Comparison of ENCODE assay signal across 10 cellular contexts in the genomic region with DNA sequence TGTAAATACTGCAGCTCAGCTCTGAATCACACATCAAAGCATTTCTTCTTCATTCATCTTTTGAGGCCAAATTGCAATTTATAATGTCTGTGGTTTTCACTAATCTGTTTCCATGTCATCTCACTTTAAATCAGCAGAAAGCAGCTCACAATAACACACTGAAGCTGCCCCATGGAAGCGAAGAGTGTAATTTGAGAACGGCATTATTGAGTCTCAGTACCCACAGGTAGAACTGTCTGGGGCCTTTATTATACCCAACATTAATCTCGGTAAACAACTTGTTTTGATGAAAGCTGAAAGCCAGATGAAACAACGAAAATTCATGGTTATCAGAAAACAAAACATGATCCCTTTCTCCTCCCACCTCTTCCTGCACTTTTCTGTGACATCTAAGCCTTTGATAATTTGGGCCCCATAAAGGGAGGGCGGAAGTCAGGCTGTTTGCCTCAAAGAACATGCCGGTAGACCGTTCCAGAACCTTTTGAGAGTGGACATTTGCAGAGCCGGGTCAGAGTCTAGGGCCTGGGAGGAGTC.
DNase-seq lines count a peak whose midpoint lies in the region; ATAC-seq and TF ChIP-seq lines count a peak whose summit lies in the region.
"Had no signal": no experiment of that assay in that cellular context is flagged by ENCODE, and none has a peak within 500 bp of the region (broad histone marks: within the 10 kb centered on the region; RNA-seq: fewer than 3 reads in every experiment).

No MANE protein-coding gene starts in this region.

- no peaks in the 10 kb centered on the region for H3K9me3 Mint-ChIP-seq in activated naive CD4-positive, alpha-beta T cell treated with anti-CD3 and anti-CD28 coated beads, Interleukin-2, amount 50 U/mL, for 24 hours
- no peaks in the 10 kb centered on the region for H3K9me3 Mint-ChIP-seq in nephron

- peaks cover 37% of the 10 kb centered on the region for H3K4me1 Mint-ChIP-seq in activated naive CD4-positive, alpha-beta T cell treated with anti-CD3 and anti-CD28 coated beads, Interleukin-2, amount 50 U/mL, for 24 hours
- peaks cover 54% of the 10 kb centered on the region for H3K4me1 Mint-ChIP-seq in nephron

- no peaks in the 10 kb centered on the region for H3K27me3 Mint-ChIP-seq in activated naive CD4-positive, alpha-beta T cell treated with anti-CD3 and anti-CD28 coated beads, Interleukin-2, amount 50 U/mL, for 24 hours
- H3K27me3 Mint-ChIP-seq in nephron (ENCODE audit: low read depth) = peaks cover 4% of the 10 kb centered on the region
- H3K27me3 Mint-ChIP-seq: activated naive CD8-positive, alpha-beta T cell treated with anti-CD3 and anti-CD28 coated beads, Interleukin-2, amount 10 ng/mL, durations not matched to agents 7 days and 5 days had no signal

- H3K4me3 Mint-ChIP-seq in activated naive CD4-positive, alpha-beta T cell treated with anti-CD3 and anti-CD28 coated beads, Interleukin-2, amount 50 U/mL, for 24 hours = peak overlapping the region; percentile 51
- peak overlapping the region in 2 of 3 experiments; percentile 18 to 21 for H3K4me3 Mint-ChIP-seq in nephron
- H3K4me3 Mint-ChIP-seq: activated naive CD8-positive, alpha-beta T cell treated with anti-CD3 and anti-CD28 coated beads, Interleukin-2, amount 10 ng/mL, durations not matched to agents 7 days and 5 days had no signal

- no peaks in the 10 kb centered on the region for H3K36me3 Mint-ChIP-seq in activated naive CD4-positive, alpha-beta T cell treated with anti-CD3 and anti-CD28 coated beads, Interleukin-2, amount 50 U/mL, for 24 hours
- no peaks in the 10 kb centered on the region for H3K36me3 Mint-ChIP-seq in nephron (ENCODE audit: low read depth)

- no peaks in the 10 kb centered on the region for H3K36me3 ChIP-seq in Loucy (ENCODE audit: insufficient read depth, low read length)

- TF ChIP-seq CTCF in Loucy (conservative IDR thresholded peaks at IDR 0.05; ENCODE audit: low read length) = no peak
- TF ChIP-seq CTCF in nephron (IDR thresholded peaks at IDR 0.05; ENCODE audit: unreplicated experiment in 3 of 3) = no peak

- H3K9me2 ChIP-seq in Loucy (replicated peaks; ENCODE audit: low read depth, low read length) = no peaks in the 10 kb centered on the region

- no peak overlapping the region for H3K9ac ChIP-seq in Loucy (ENCODE audit: low read depth, low read length, poor library complexity, severe bottlenecking)

- no peaks in the 10 kb centered on the region for H4K20me1 ChIP-seq in Loucy (ENCODE audit: insufficient read depth, low read length, poor library complexity, severe bottlenecking)

- H3K27me3 ChIP-seq in Loucy (ENCODE audit: insufficient read depth, low read length, poor library complexity, severe bottlenecking) = no peaks in the 10 kb centered on the region

- H2AFZ ChIP-seq in Loucy (ENCODE audit: low read length) = no peak overlapping the region

- H3K4me3 ChIP-seq in Loucy (ENCODE audit: low read length, poor library complexity, severe bottlenecking) = no peak overlapping the region
- H3K4me3 ChIP-seq: A549 had no signal

- no peaks in the 10 kb centered on the region for H3K9me3 ChIP-seq in Loucy (ENCODE audit: insufficient read depth, low read depth, low read length)
- H3K9me3 ChIP-seq: A549 had no signal

- H3K27ac Mint-ChIP-seq in activated naive CD4-positive, alpha-beta T cell treated with anti-CD3 and anti-CD28 coated beads, Interleukin-2, amount 50 U/mL, for 24 hours = peak overlapping the region; percentile 52
- H3K27ac Mint-ChIP-seq in nephron = peak overlapping the region; percentile 68 to 85 (median 75)
- H3K27ac Mint-ChIP-seq: activated naive CD8-positive, alpha-beta T cell treated with anti-CD3 and anti-CD28 coated beads, Interleukin-2, amount 10 ng/mL, durations not matched to agents 7 days and 5 days had no signal

- peaks cover 15% of the 10 kb centered on the region for H3K4me1 ChIP-seq in Loucy (ENCODE audit: insufficient read depth, low read length, poor library complexity, severe bottlenecking)
- H3K4me1 ChIP-seq: A549 had no signal

- ATAC-seq in HG03175 (IDR thresholded peaks at IDR 0.05; ENCODE audit: unreplicated experiment) (no peak), GM18517 (IDR thresholded peaks at IDR 0.05; ENCODE audit: unreplicated experiment) (no peak)
- ATAC-seq: A549 had no signal

- peak overlapping the region; percentile 30 for H3K4me2 ChIP-seq in Loucy (ENCODE audit: low read depth, low read length, poor library complexity, severe bottlenecking)
- H3K4me2 ChIP-seq: A549 had no signal

- no peaks in the 10 kb centered on the region for H3F3A ChIP-seq in Loucy (ENCODE audit: low read depth)

- DNase-seq in NCI-H187 treated with DMSO at 0.1 percent for 48 hours (lab: John Stamatoyannopoulos, UW) (peak; percentile 3), NCI-H187 (lab: John Stamatoyannopoulos, UW) (no peak)
- DNase-seq in stimulated activated CD4-positive, alpha-beta T cell treated with anti-CD3 and anti-CD28 coated beads, Interleukin-2, amount 100 ng/mL, for 48 hours = no peak
- DNase-seq: activated naive CD8-positive, alpha-beta T cell treated with anti-CD3 and anti-CD28 coated beads, Interleukin-2, amount 10 ng/mL, durations not matched to agents 7 days and 5 days had no signal

- no peaks in the 10 kb centered on the region for H3K79me2 ChIP-seq in Loucy (ENCODE audit: insufficient read depth, low read length)
